In genomic region chr10:105503714-105504113, GRCh38 we compare ENCODE assay signal across 1 cellular context.
TF ChIP-seq lines count a peak whose summit lies in the region.

No MANE protein-coding gene starts in this region.

TF ChIP-seq in GM23338, 12 proteins besides CTCF, POLR2A, EP300 and RAD21 (continued from another document):
- no peak for TF ChIP-seq ZNF462 (CRISPR knock-in tag; IDR thresholded peaks at IDR 0.05)
- TF ChIP-seq NANOG (IDR thresholded peaks at IDR 0.05; ENCODE audit: borderline replicate concordance) = no peak
- no peak for TF ChIP-seq JUNB (IDR thresholded peaks at IDR 0.05; ENCODE audit: unreplicated experiment)
- TF ChIP-seq REST (IDR thresholded peaks at IDR 0.05; ENCODE audit: unreplicated experiment) = no peak
- TF ChIP-seq CREB1 (CRISPR knock-in tag; IDR thresholded peaks at IDR 0.05; ENCODE audit: low read depth) = no peak
